Comparison of ENCODE assay signal across 8 cellular contexts in the genomic region with DNA sequence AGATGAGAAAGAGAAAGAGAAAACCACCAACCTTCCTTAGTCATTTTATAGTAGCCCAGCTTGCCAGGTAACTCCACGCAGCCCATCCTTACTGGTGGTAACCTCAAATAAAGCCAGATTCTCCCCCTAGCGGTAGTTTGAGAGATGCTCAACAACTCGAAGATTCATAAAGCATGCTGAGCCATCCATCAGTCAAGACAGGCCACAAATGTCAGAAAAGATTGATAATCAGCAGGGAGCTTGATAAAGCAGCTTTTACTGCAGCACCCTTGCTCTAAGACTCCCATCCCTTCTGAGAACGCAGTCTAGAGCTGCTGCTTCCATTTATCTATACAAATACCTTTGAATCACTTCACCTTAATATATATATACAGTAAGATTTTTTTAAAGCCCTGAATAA.
DNase-seq lines count a peak whose midpoint lies in the region; ATAC-seq and TF ChIP-seq lines count a peak whose summit lies in the region.

No MANE protein-coding gene starts in this region.

- no peaks in the 10 kb centered on the region for H3K79me2 ChIP-seq in OCI-LY7 (ENCODE audit: insufficient read depth, low read depth, low read length)

- BruUV-seq in OCI-LY7 (replicated peaks; lab: Mats Ljungman, UMichigan): no TSS peak

- H3K4me3 ChIP-seq in OCI-LY7 (ENCODE audit: low read depth, low read length, poor library complexity, severe bottlenecking): no peak overlapping the region
- H3K4me3 ChIP-seq in epithelial cell of proximal tubule (ENCODE audit: low read depth, low read length): no peak overlapping the region

- H3K9me3 ChIP-seq in OCI-LY7 (ENCODE audit: low read length): no peaks in the 10 kb centered on the region

- H3K27ac ChIP-seq in OCI-LY7 (ENCODE audit: low read depth, low read length, poor library complexity, severe bottlenecking): no peak overlapping the region

- DNase-seq in Ammon's horn (ENCODE audit: low spot score) (peak; percentile 80), HuH-7.5 (ENCODE audit: low spot score) (peak; percentile 29), OCI-LY7 (ENCODE audit: low spot score) (peak; percentile 72), epithelial cell of proximal tubule (ENCODE audit: low read depth) (no peak), mucosa of gallbladder (ENCODE audit: low spot score) (peak; percentile 11), middle frontal gyrus (ENCODE audit: extremely low spot score, low spot score) (no peak)
- no peak for DNase-seq in activated CD4-positive, CD25-positive, alpha-beta regulatory T cell (lab: John Stamatoyannopoulos, UW)

- POLR2A ChIA-PET in OCI-LY7 (lab: Charles Lee): no interaction called here

- no peaks in the 10 kb centered on the region for H3K4me1 ChIP-seq in OCI-LY7 (ENCODE audit: insufficient read depth, low read length, poor library complexity, severe bottlenecking)

- no peaks in the 10 kb centered on the region for H3K9me2 ChIP-seq in OCI-LY7 (ENCODE audit: insufficient read depth, low read length)

- no peak overlapping the region for H2AFZ ChIP-seq in OCI-LY7 (ENCODE audit: low read length)

- TF ChIP-seq CTCF in OCI-LY7 (conservative IDR thresholded peaks at IDR 0.05; ENCODE audit: low read length) (peak; percentile 81), epithelial cell of proximal tubule (conservative IDR thresholded peaks at IDR 0.05; ENCODE audit: low read depth, low read length) (peak; percentile 80)

- H3K36me3 ChIP-seq in OCI-LY7 (ENCODE audit: insufficient read depth, low read length): no peaks in the 10 kb centered on the region

- H4K20me1 ChIP-seq in OCI-LY7 (ENCODE audit: insufficient read depth, low read length): no peaks in the 10 kb centered on the region

- no peak overlapping the region for H3K4me2 ChIP-seq in OCI-LY7 (ENCODE audit: low read length)

- intact Hi-C loops in OCI-LY7 (cut with micrococcal nuclease; ENCODE audit: unreplicated experiment): loop anchor here (5.0 kb wide), 1 partner anchor 244 kb away; no protein-coding TSS in a partner anchor

- CTCF ChIA-PET in OCI-LY7 (lab: Charles Lee; ENCODE audit: unreplicated experiment): no interaction called here

- peak; percentile 57 for ATAC-seq in GM18499 (IDR thresholded peaks at IDR 0.05; ENCODE audit: insufficient read depth, unreplicated experiment)

Comparison
In these comparisons a context has a peak if more than half of its experiments do, and no peak if none do; other contexts are left out.
1. DNase-seq: peak in Ammon's horn (single experiment), HuH-7.5 (single experiment), OCI-LY7 (single experiment) and mucosa of gallbladder (single experiment); none in epithelial cell of proximal tubule (single experiment), middle frontal gyrus (single experiment) and activated CD4-positive, CD25-positive, alpha-beta regulatory T cell (0 of 4).